In genomic region chrX:89034679-89035078, GRCh38 we compare ENCODE assay signal across 16 cellular contexts.
DNase-seq lines count a peak whose midpoint lies in the region; ATAC-seq and TF ChIP-seq lines count a peak whose summit lies in the region.
"Had no signal": no experiment of that assay in that cellular context is flagged by ENCODE, and none has a peak within 500 bp of the region (broad histone marks: within the 10 kb centered on the region; RNA-seq: fewer than 3 reads in every experiment).

No MANE protein-coding gene starts in this region.

- DNase-seq in KBM-7: peak; percentile 84
- peak; percentile 87 for DNase-seq in MV-4-11 (lab: John Stamatoyannopoulos, UW)
- DNase-seq in OCI-M1 (lab: John Stamatoyannopoulos, UW): peak; percentile 41
- no peak for DNase-seq in NCI-H2107 treated with DMSO at 0.1 percent for 48 hours (lab: John Stamatoyannopoulos, UW; ENCODE audit: unreplicated experiment)
- DNase-seq in neural progenitor cell (ENCODE audit: low spot score): no peak
- DNase-seq: C1 segment of cervical spinal cord; CD8-positive, alpha-beta T cell; DMS153; NCI-H1417; NCI-H1694 treated with DMSO at 0.1 percent for 48 hours; NCI-H2081 treated with DMSO at 0.1 percent for 48 hours; NCI-H446 treated with DMSO at 0.1 percent for 48 hours; NCI-H526 treated with DMSO at 0.1 percent for 48 hours; T-helper 2 cell had no signal

- no peak for TF ChIP-seq CTCF in neural progenitor cell (IDR thresholded peaks at IDR 0.05)

- H3K27me3 Mint-ChIP-seq in neural progenitor cell (ENCODE audit: insufficient read depth, low read depth): peaks cover 2% of the 10 kb centered on the region

- H3K36me3 ChIP-seq in neural progenitor cell: peaks cover 7% of the 10 kb centered on the region

- no peak overlapping the region for H3K9ac ChIP-seq in neural progenitor cell

- no peaks in the 10 kb centered on the region for H3K4me1 ChIP-seq in neural progenitor cell

- H3K4me2 ChIP-seq in neural progenitor cell: no peak overlapping the region

- no peaks in the 10 kb centered on the region for H3K4me1 Mint-ChIP-seq in neural progenitor cell

- H3K27ac ChIP-seq in neural progenitor cell: no peak overlapping the region

- no peak overlapping the region for H2AFZ ChIP-seq in neural progenitor cell (replicated peaks)

- H3K27ac Mint-ChIP-seq in neural progenitor cell: no peak overlapping the region
- H3K27ac Mint-ChIP-seq: CD8-positive, alpha-beta T cell had no signal

- in situ Hi-C loops in KBM-7 (cut with MboI; ENCODE audit: low pct_unique_long_range_greater_than_20kb, low sequenced_read_pairs): no loop called here

- no peaks in the 10 kb centered on the region for H3K36me3 Mint-ChIP-seq in neural progenitor cell
- H3K36me3 Mint-ChIP-seq: CD8-positive, alpha-beta T cell had no signal

- ATAC-seq in HG02870 (IDR thresholded peaks at IDR 0.05; ENCODE audit: unreplicated experiment): no peak
- no peak for ATAC-seq in GM21515 (IDR thresholded peaks at IDR 0.05; ENCODE audit: unreplicated experiment)
- ATAC-seq: CD8-positive, alpha-beta T cell had no signal

- H3K4me3 ChIP-seq in neural progenitor cell: no peak overlapping the region

- H3K27me3 ChIP-seq in neural progenitor cell: no peaks in the 10 kb centered on the region

- H4K20me1 ChIP-seq in neural progenitor cell (ENCODE audit: low read depth): no peaks in the 10 kb centered on the region

- no peaks in the 10 kb centered on the region for H3F3A ChIP-seq in neural progenitor cell (ENCODE audit: low read depth)

- no peaks in the 10 kb centered on the region for H3K79me2 ChIP-seq in neural progenitor cell (ENCODE audit: low read depth)

- H3K9me3 ChIP-seq in neural progenitor cell (ENCODE audit: low read depth): peaks cover 7% of the 10 kb centered on the region

- no peak overlapping the region for H3K4me3 Mint-ChIP-seq in neural progenitor cell
- H3K4me3 Mint-ChIP-seq: CD8-positive, alpha-beta T cell had no signal

- peaks cover 16% of the 10 kb centered on the region for H3K9me3 Mint-ChIP-seq in neural progenitor cell
- H3K9me3 Mint-ChIP-seq: CD8-positive, alpha-beta T cell had no signal

Comparison
In these comparisons a context has a peak if more than half of its experiments do, and no peak if none do; other contexts are left out.
1. DNase-seq: peak in KBM-7 (single experiment), MV-4-11 (single experiment) and OCI-M1 (single experiment); none in NCI-H2107 treated with DMSO at 0.1 percent for 48 hours (single experiment) and neural progenitor cell (single experiment).